ENCODE assay signal across 1 cellular context in the genomic region with DNA sequence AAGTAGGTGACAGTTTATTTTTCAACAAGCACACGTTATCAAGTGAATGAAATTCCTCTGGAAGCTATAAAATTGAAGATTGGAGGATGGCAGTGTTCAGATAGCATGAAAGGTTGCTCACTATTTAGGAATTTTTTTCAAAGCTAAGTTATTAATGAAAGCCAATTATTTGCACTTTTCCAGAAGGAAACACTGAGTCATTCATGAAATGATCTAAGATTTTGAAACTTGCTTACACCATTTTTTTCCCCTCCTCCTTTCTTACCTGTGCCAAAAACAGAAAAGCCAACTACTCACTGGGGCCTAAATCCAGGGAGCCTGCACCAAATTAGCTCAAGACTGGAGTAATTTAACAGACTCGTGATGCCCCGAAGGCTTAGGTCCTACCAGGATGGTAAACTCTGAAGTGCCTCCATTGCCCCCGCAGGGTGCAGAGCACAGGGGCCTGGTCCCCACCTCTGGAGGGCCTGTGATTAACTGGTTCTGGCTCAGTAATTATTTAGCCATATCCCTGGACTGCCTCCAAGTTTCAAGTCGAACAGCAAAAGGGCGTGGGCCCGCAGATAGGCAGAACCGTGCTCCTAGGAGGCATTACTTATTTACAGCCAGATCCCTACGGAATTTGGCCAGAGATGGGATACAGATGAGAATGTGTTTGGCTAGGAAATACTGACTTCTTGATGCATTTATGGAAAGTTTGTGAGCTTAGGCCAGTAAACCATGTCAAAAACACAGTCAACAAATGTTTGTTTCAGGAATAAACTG.
TF ChIP-seq lines count a peak whose summit lies in the region.

No MANE protein-coding gene starts in this region.

TF ChIP-seq in HEK293, 187 proteins besides CTCF, POLR2A, EP300 and RAD21 (continued from another document and continues in another):
- TF ChIP-seq, protein P1, sequence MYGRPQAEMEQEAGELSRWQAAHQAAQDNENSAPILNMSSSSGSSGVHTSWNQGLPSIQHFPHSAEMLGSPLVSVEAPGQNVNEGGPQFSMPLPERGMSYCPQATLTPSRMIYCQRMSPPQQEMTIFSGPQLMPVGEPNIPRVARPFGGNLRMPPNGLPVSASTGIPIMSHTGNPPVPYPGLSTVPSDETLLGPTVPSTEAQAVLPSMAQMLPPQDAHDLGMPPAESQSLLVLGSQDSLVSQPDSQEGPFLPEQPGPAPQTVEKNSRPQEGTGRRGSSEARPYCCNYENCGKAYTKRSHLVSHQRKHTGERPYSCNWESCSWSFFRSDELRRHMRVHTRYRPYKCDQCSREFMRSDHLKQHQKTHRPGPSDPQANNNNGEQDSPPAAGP (tag by site-specific recombination; IDR thresholded peaks at IDR 0.05), result 0 out of 2 replicates have a peak, but pooled peaks have one; percentile 16
- no peak for TF ChIP-seq ZNF76 (tag by site-specific recombination; IDR thresholded peaks at IDR 0.05; ENCODE audit: borderline replicate concordance, low read depth)
- no peak for TF ChIP-seq ZNF302 (tag by site-specific recombination; IDR thresholded peaks at IDR 0.05; ENCODE audit: low read depth)
- no peak for TF ChIP-seq ZNF791 (tag by site-specific recombination; IDR thresholded peaks at IDR 0.05)
- no peak for TF ChIP-seq ZNF121 (tag by site-specific recombination; IDR thresholded peaks at IDR 0.05)
- TF ChIP-seq ZNF423 (tag by site-specific recombination; IDR thresholded peaks at IDR 0.05), result no peak
- TF ChIP-seq, protein P2, sequence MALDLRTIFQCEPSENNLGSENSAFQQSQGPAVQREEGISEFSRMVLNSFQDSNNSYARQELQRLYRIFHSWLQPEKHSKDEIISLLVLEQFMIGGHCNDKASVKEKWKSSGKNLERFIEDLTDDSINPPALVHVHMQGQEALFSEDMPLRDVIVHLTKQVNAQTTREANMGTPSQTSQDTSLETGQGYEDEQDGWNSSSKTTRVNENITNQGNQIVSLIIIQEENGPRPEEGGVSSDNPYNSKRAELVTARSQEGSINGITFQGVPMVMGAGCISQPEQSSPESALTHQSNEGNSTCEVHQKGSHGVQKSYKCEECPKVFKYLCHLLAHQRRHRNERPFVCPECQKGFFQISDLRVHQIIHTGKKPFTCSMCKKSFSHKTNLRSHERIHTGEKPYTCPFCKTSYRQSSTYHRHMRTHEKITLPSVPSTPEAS (tag by site-specific recombination; IDR thresholded peaks at IDR 0.05), result no peak
- TF ChIP-seq, protein P3, sequence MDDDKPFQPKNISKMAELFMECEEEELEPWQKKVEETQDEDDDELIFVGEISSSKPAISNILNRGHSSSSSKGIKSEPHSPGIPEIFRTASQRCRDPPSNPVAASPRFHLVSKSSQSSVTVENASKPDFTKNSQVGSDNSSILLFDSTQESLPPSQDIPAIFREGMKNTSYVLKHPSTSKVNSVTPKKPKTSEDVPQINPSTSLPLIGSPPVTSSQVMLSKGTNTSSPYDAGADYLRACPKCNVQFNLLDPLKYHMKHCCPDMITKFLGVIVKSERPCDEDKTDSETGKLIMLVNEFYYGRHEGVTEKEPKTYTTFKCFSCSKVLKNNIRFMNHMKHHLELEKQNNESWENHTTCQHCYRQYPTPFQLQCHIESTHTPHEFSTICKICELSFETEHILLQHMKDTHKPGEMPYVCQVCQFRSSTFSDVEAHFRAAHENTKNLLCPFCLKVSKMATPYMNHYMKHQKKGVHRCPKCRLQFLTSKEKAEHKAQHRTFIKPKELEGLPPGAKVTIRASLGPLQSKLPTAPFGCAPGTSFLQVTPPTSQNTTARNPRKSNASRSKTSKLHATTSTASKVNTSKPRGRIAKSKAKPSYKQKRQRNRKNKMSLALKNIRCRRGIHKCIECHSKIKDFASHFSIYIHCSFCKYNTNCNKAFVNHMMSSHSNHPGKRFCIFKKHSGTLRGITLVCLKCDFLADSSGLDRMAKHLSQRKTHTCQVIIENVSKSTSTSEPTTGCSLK (tag by site-specific recombination; IDR thresholded peaks at IDR 0.05), result no peak
- TF ChIP-seq ZNF571 (tag by site-specific recombination; IDR thresholded peaks at IDR 0.05), result no peak
- TF ChIP-seq GLI2 (tag by site-specific recombination; IDR thresholded peaks at IDR 0.05; ENCODE audit: borderline replicate concordance, low read depth), result no peak
- peak; percentile 84 for TF ChIP-seq ZBTB17 (tag by site-specific recombination; IDR thresholded peaks at IDR 0.05)
- no peak for TF ChIP-seq ZNF184 (tag by site-specific recombination; IDR thresholded peaks at IDR 0.05)
- no peak for TF ChIP-seq ZNF473 (tag by site-specific recombination; IDR thresholded peaks at IDR 0.05)
- no peak for TF ChIP-seq ZNF19 (tag by site-specific recombination; IDR thresholded peaks at IDR 0.05; ENCODE audit: low read depth)
- TF ChIP-seq ZNF138 (tag by site-specific recombination; IDR thresholded peaks at IDR 0.05; ENCODE audit: borderline replicate concordance), result no peak
- TF ChIP-seq ZNF785 (tag by site-specific recombination; IDR thresholded peaks at IDR 0.05), result no peak
- TF ChIP-seq, protein P4, sequence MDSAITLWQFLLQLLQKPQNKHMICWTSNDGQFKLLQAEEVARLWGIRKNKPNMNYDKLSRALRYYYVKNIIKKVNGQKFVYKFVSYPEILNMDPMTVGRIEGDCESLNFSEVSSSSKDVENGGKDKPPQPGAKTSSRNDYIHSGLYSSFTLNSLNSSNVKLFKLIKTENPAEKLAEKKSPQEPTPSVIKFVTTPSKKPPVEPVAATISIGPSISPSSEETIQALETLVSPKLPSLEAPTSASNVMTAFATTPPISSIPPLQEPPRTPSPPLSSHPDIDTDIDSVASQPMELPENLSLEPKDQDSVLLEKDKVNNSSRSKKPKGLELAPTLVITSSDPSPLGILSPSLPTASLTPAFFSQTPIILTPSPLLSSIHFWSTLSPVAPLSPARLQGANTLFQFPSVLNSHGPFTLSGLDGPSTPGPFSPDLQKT (IDR thresholded peaks at IDR 0.05; ENCODE audit: borderline replicate concordance, low read depth, low read length), result no peak
- TF ChIP-seq, protein P5, sequence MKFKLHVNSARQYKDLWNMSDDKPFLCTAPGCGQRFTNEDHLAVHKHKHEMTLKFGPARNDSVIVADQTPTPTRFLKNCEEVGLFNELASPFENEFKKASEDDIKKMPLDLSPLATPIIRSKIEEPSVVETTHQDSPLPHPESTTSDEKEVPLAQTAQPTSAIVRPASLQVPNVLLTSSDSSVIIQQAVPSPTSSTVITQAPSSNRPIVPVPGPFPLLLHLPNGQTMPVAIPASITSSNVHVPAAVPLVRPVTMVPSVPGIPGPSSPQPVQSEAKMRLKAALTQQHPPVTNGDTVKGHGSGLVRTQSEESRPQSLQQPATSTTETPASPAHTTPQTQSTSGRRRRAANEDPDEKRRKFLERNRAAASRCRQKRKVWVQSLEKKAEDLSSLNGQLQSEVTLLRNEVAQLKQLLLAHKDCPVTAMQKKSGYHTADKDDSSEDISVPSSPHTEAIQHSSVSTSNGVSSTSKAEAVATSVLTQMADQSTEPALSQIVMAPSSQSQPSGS (tag by site-specific recombination; IDR thresholded peaks at IDR 0.05; ENCODE audit: low read depth), result no peak
- no peak for TF ChIP-seq ZNF16 (tag by site-specific recombination; IDR thresholded peaks at IDR 0.05; ENCODE audit: low read depth)
- TF ChIP-seq ZNF202 (tag by site-specific recombination; IDR thresholded peaks at IDR 0.05; ENCODE audit: borderline replicate concordance), result no peak
- TF ChIP-seq ZNF10 (tag by site-specific recombination; IDR thresholded peaks at IDR 0.05), result no peak
- peak; percentile 71 for TF ChIP-seq IKZF3 (tag by site-specific recombination; IDR thresholded peaks at IDR 0.05)
- TF ChIP-seq, protein P6, sequence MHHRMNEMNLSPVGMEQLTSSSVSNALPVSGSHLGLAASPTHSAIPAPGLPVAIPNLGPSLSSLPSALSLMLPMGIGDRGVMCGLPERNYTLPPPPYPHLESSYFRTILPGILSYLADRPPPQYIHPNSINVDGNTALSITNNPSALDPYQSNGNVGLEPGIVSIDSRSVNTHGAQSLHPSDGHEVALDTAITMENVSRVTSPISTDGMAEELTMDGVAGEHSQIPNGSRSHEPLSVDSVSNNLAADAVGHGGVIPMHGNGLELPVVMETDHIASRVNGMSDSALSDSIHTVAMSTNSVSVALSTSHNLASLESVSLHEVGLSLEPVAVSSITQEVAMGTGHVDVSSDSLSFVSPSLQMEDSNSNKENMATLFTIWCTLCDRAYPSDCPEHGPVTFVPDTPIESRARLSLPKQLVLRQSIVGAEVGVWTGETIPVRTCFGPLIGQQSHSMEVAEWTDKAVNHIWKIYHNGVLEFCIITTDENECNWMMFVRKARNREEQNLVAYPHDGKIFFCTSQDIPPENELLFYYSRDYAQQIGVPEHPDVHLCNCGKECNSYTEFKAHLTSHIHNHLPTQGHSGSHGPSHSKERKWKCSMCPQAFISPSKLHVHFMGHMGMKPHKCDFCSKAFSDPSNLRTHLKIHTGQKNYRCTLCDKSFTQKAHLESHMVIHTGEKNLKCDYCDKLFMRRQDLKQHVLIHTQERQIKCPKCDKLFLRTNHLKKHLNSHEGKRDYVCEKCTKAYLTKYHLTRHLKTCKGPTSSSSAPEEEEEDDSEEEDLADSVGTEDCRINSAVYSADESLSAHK (tag by site-specific recombination; IDR thresholded peaks at IDR 0.05), result peak; percentile 55
- peak; percentile 71; the same call in 1 of the 2 replicates for TF ChIP-seq ZNF24 (tag by site-specific recombination; IDR thresholded peaks at IDR 0.05)
- no peak for TF ChIP-seq ZNF157 (tag by site-specific recombination; IDR thresholded peaks at IDR 0.05)
- TF ChIP-seq ZNF830 (tag by site-specific recombination; IDR thresholded peaks at IDR 0.05; ENCODE audit: low read depth), result no peak
- TF ChIP-seq, protein P7, sequence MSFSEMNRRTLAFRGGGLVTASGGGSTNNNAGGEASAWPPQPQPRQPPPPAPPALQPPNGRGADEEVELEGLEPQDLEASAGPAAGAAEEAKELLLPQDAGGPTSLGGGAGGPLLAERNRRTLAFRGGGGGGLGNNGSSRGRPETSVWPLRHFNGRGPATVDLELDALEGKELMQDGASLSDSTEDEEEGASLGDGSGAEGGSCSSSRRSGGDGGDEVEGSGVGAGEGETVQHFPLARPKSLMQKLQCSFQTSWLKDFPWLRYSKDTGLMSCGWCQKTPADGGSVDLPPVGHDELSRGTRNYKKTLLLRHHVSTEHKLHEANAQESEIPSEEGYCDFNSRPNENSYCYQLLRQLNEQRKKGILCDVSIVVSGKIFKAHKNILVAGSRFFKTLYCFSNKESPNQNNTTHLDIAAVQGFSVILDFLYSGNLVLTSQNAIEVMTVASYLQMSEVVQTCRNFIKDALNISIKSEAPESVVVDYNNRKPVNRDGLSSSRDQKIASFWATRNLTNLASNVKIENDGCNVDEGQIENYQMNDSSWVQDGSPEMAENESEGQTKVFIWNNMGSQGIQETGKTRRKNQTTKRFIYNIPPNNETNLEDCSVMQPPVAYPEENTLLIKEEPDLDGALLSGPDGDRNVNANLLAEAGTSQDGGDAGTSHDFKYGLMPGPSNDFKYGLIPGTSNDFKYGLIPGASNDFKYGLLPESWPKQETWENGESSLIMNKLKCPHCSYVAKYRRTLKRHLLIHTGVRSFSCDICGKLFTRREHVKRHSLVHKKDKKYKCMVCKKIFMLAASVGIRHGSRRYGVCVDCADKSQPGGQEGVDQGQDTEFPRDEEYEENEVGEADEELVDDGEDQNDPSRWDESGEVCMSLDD (tag by site-specific recombination; IDR thresholded peaks at IDR 0.05), result peak; percentile 38; the same call in 1 of the 2 replicates
- TF ChIP-seq, protein P8, sequence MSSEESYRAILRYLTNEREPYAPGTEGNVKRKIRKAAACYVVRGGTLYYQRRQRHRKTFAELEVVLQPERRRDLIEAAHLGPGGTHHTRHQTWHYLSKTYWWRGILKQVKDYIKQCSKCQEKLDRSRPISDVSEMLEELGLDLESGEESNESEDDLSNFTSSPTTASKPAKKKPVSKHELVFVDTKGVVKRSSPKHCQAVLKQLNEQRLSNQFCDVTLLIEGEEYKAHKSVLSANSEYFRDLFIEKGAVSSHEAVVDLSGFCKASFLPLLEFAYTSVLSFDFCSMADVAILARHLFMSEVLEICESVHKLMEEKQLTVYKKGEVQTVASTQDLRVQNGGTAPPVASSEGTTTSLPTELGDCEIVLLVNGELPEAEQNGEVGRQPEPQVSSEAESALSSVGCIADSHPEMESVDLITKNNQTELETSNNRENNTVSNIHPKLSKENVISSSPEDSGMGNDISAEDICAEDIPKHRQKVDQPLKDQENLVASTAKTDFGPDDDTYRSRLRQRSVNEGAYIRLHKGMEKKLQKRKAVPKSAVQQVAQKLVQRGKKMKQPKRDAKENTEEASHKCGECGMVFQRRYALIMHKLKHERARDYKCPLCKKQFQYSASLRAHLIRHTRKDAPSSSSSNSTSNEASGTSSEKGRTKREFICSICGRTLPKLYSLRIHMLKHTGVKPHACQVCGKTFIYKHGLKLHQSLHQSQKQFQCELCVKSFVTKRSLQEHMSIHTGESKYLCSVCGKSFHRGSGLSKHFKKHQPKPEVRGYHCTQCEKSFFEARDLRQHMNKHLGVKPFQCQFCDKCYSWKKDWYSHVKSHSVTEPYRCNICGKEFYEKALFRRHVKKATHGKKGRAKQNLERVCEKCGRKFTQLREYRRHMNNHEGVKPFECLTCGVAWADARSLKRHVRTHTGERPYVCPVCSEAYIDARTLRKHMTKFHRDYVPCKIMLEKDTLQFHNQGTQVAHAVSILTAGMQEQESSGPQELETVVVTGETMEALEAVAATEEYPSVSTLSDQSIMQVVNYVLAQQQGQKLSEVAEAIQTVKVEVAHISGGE (tag by site-specific recombination; conservative IDR thresholded peaks at IDR 0.05; ENCODE audit: low read depth), result no peak
- TF ChIP-seq FEZF1 (tag by site-specific recombination; IDR thresholded peaks at IDR 0.05), result peak; percentile 75
- peak; percentile 36; the same call in 1 of the 2 replicates for TF ChIP-seq KLF16 (tag by site-specific recombination; IDR thresholded peaks at IDR 0.05)
- TF ChIP-seq PRDM1 (tag by site-specific recombination; IDR thresholded peaks at IDR 0.05), result peak; percentile 86
- peak; percentile 95 for TF ChIP-seq OSR2 (tag by site-specific recombination; IDR thresholded peaks at IDR 0.05)
- no peak for TF ChIP-seq MYNN (tag by site-specific recombination; IDR thresholded peaks at IDR 0.05; ENCODE audit: borderline replicate concordance)
- no peak for TF ChIP-seq WT1 (tag by site-specific recombination; IDR thresholded peaks at IDR 0.05)
- TF ChIP-seq ZNF677 (tag by site-specific recombination; IDR thresholded peaks at IDR 0.05), result no peak
- TF ChIP-seq GLIS2 (tag by site-specific recombination; IDR thresholded peaks at IDR 0.05), result peak; percentile 81
- TF ChIP-seq ZNF843 (tag by site-specific recombination; IDR thresholded peaks at IDR 0.05), result peak; percentile 48; the same call in 1 of the 2 replicates
- TF ChIP-seq ZNF600 (tag by site-specific recombination; IDR thresholded peaks at IDR 0.05), result peak; percentile 95
- TF ChIP-seq ZNF274 (IDR thresholded peaks at IDR 0.05; ENCODE audit: low read length), result no peak
- TF ChIP-seq ZNF274 (tag by site-specific recombination; IDR thresholded peaks at IDR 0.05; ENCODE audit: borderline replicate concordance), result no peak
- TF ChIP-seq ZNF335 (tag by site-specific recombination; conservative IDR thresholded peaks at IDR 0.05), result peak; percentile 83
- TF ChIP-seq GLI4 (tag by site-specific recombination; IDR thresholded peaks at IDR 0.05), result no peak
